ENCODE assay signal across 21 cellular contexts in the genomic region with DNA sequence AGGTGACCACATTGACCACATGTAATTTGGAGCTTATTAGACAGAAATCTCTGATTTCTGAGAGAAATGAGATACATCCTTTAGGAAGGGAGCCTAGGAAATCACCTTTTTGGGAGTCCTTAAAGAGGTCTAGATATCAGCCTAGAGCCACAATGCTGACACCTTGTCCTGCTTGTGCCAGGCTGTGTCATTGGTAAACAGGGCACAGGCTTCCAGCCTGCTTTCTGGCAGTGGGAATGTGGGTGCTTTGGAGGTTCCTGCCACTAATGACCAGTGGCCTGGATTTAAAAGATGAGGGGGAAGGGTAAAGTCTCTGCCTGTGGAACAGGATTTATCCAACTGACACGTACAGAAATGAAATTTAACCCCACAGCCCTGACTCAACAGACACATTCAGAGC.
DNase-seq lines count a peak whose midpoint lies in the region; ATAC-seq, FAIRE-seq and TF ChIP-seq lines count a peak whose summit lies in the region.
"Had no signal": no experiment of that assay in that cellular context is flagged by ENCODE, and none has a peak within 500 bp of the region (broad histone marks: within the 10 kb centered on the region; RNA-seq: fewer than 3 reads in every experiment).

No MANE protein-coding gene starts in this region.

- no peak overlapping the region for H3K9ac ChIP-seq in Karpas-422 (ENCODE audit: low read length)
- H3K9ac ChIP-seq: BLaER1, GM23248 had no signal

- FAIRE-seq in pancreas (lab: Jason Lieb, UNC), result no peak
- FAIRE-seq: D721Med, GM12878, GM19239, H1 had no signal

- peaks cover 24% of the 10 kb centered on the region for H3K4me1 ChIP-seq in Karpas-422 (ENCODE audit: low read length)
- peaks cover 41 to 65% (median 54%) of the 10 kb centered on the region in 3 donors for H3K4me1 ChIP-seq in pancreas

- H3K27ac ChIP-seq in Karpas-422 (ENCODE audit: low read length) (no peak overlapping the region), pancreas (peak overlapping the region in 3 of 4 donors; percentile 43 to 81 (median 74))
- H3K27ac ChIP-seq: BLaER1, GM23248 had no signal

- H2AFZ ChIP-seq in Karpas-422 (ENCODE audit: low read length), result 0 out of 2 replicates have a peak overlapping the region, but pooled peaks have one; percentile 15
- H2AFZ ChIP-seq: GM23248 had no signal

- intact Hi-C loops in pancreas (cut with DNase I) (loop anchor here in 1 of 3 donors (10.0 kb wide), 1 partner anchor 534 kb away; no protein-coding TSS in a partner anchor), posterior cingulate gyrus (cut with DNase I) (no loop called here)

- H3K79me2 ChIP-seq in Karpas-422 (ENCODE audit: low read length), result no peaks in the 10 kb centered on the region

- peak; percentile 76 for ATAC-seq in left lobe of liver
- ATAC-seq in pancreas, result peak; percentile 43 to 57 (median 48)
- ATAC-seq: GM12878 had no signal

- H3K4me2 ChIP-seq in Karpas-422 (ENCODE audit: low read depth, low read length, poor library complexity, severe bottlenecking), result no peak overlapping the region
- H3K4me2 ChIP-seq: BLaER1 had no signal

- 14 to 36% methylated on average over 1 of the region's 1 CpG for WGBS in pancreas, 2 donors

- no peak for TF ChIP-seq CTCF in pancreas (IDR thresholded peaks at IDR 0.05)

- H3K9me3 ChIP-seq in Karpas-422 (ENCODE audit: low read length), result no peaks in the 10 kb centered on the region
- no peaks in the 10 kb centered on the region for H3K9me3 ChIP-seq in pancreas
- H3K9me3 ChIP-seq: BLaER1 had no signal

- no peaks in the 10 kb centered on the region; the same call in 1 of the 2 replicates for H3K36me3 ChIP-seq in Karpas-422 (ENCODE audit: insufficient read depth, low read length)
- H3K36me3 ChIP-seq in pancreas, result no peaks in the 10 kb centered on the region
- H3K36me3 ChIP-seq: BLaER1 had no signal

- H3K4me3 ChIP-seq in Karpas-422 (ENCODE audit: low read length) (no peak overlapping the region), pancreas (no peak overlapping the region)
- H3K4me3 ChIP-seq: BLaER1, GM12878, GM23248 had no signal

- H4K20me1 ChIP-seq in Karpas-422 (ENCODE audit: insufficient read depth, low read depth, low read length), result no peaks in the 10 kb centered on the region
- H4K20me1 ChIP-seq: BLaER1 had no signal

- H3K27me3 ChIP-seq in Karpas-422 (ENCODE audit: low read length) (no peaks in the 10 kb centered on the region), pancreas (no peaks in the 10 kb centered on the region)
- H3K27me3 ChIP-seq: BLaER1 had no signal

- H3K9me2 ChIP-seq in Karpas-422 (replicated peaks; ENCODE audit: insufficient read depth, low read length), result no peaks in the 10 kb centered on the region

- DNase-seq in HT1080 (ENCODE audit: low read depth), result peak; percentile 8
- DNase-seq in Karpas-422, result no peak
- DNase-seq in left lobe of liver (ENCODE audit: low spot score), result peak; percentile 58
- DNase-seq in pancreas, result peak in 3 of 6 donors; percentile 25 to 37 (median 33)
- DNase-seq in NCI-H510A treated with DMSO at 0.1 percent for 48 hours (lab: John Stamatoyannopoulos, UW), result no peak
- no peak for DNase-seq in posterior cingulate gyrus
- DNase-seq in NCI-H2196 (lab: John Stamatoyannopoulos, UW; ENCODE audit: unreplicated experiment), result no peak
- DNase-seq: CD4-positive, alpha-beta T cell; CD8-positive, alpha-beta memory T cell; DMS 273 treated with DMSO at 0.1 percent for 48 hours; DMS79; EL; GDM1; GM23248; H7; HCEC 1CT had no signal

Comparison
In these comparisons a context has a peak if more than half of its experiments do, and no peak if none do; other contexts are left out.
1. DNase-seq: peak in HT1080 (single experiment) and left lobe of liver (single experiment); none in Karpas-422 (single experiment), NCI-H510A treated with DMSO at 0.1 percent for 48 hours (single experiment), posterior cingulate gyrus (0 of 10) and NCI-H2196 (single experiment).